8 cellular contexts compared by ENCODE assay signal in genomic region chr10:114045071-114045737, GRCh38. TPM values are rescaled to one million over a fixed set of nuclear protein-coding genes. Genes with fewer than 3 reads are reported as not detected.
A peak's percentile ranks its signal among the peaks of the same experiment; 100 is the strongest.
DNase-seq lines count a peak whose midpoint lies in the region; ATAC-seq and TF ChIP-seq lines count a peak whose summit lies in the region.

No MANE protein-coding gene starts in this region.

- no peaks in the 10 kb centered on the region for H3K9me3 ChIP-seq in MG63
- H3K9me3 ChIP-seq in lower lobe of right lung: no peaks in the 10 kb centered on the region
- H3K9me3 ChIP-seq in thyroid gland: no peaks in the 10 kb centered on the region

- peak; percentile 10 to 24 for ATAC-seq in lower lobe of right lung
- no peak for ATAC-seq in GM21825 (IDR thresholded peaks at IDR 0.05; ENCODE audit: unreplicated experiment)

- DNase-seq in DMS53 (lab: John Stamatoyannopoulos, UW) (peak; percentile 84), MG63 (peak; percentile 20), brain microvascular endothelial cell (no peak), lower lobe of right lung (peak; percentile 70), thyroid gland (peak; percentile 40 to 42), A172 (ENCODE audit: low spot score) (no peak), HUDEP-2 (lab: John Stamatoyannopoulos, UW; ENCODE audit: unreplicated experiment in 76 of 76) (no peak)

- no peak overlapping the region for H3K4me3 ChIP-seq in MG63
- peak overlapping the region; percentile 10 for H3K4me3 ChIP-seq in brain microvascular endothelial cell (ENCODE audit: low read depth, low read length)
- peak overlapping the region; percentile 55 for H3K4me3 ChIP-seq in lower lobe of right lung
- peak overlapping the region in 1 of 3 donors; percentile 12 for H3K4me3 ChIP-seq in thyroid gland (replicated peaks in 1 of 3)

- peaks cover 7% of the 10 kb centered on the region for H3K4me1 ChIP-seq in lower lobe of right lung
- H3K4me1 ChIP-seq in thyroid gland: no peaks in the 10 kb centered on the region

- intact Hi-C loops in lower lobe of right lung (cut with DNase I): no loop called here
- intact Hi-C loops in thyroid gland (cut with DNase I): no loop called here

- TF ChIP-seq POLR2A in thyroid gland (IDR thresholded peaks at IDR 0.05): no peak

- H3K27ac ChIP-seq in brain microvascular endothelial cell: no peak overlapping the region
- H3K27ac ChIP-seq in lower lobe of right lung: peak overlapping the region; percentile 78
- no peak overlapping the region for H3K27ac ChIP-seq in thyroid gland

- in situ Hi-C loops in brain microvascular endothelial cell (cut with HindIII; ENCODE audit: low pct_ligation_motif_present, low sequenced_read_pairs): no loop called here

- WGBS in thyroid gland, 2 donors: 2 to 15% methylated on average over 16 to 24 of the region's 79 CpGs

- peaks cover 55% of the 10 kb centered on the region for H3K27me3 ChIP-seq in MG63
- peaks cover 20% of the 10 kb centered on the region for H3K27me3 ChIP-seq in brain microvascular endothelial cell (replicated peaks)
- peaks cover 23% of the 10 kb centered on the region for H3K27me3 ChIP-seq in lower lobe of right lung (ENCODE audit: low read depth)
- peaks cover 6% of the 10 kb centered on the region for H3K27me3 ChIP-seq in thyroid gland

- TF ChIP-seq CTCF in brain microvascular endothelial cell (IDR thresholded peaks at IDR 0.05; ENCODE audit: low read depth, low read length, missing control alignments): no peak
- TF ChIP-seq CTCF in lower lobe of right lung (IDR thresholded peaks at IDR 0.05): no peak
- TF ChIP-seq CTCF in thyroid gland (IDR thresholded peaks at IDR 0.05): no peak

- H3K36me3 ChIP-seq in MG63 (no peaks in the 10 kb centered on the region), brain microvascular endothelial cell (replicated peaks) (no peaks in the 10 kb centered on the region), lower lobe of right lung (no peaks in the 10 kb centered on the region), thyroid gland (no peaks in the 10 kb centered on the region)

RNA-seq across cellular contexts. Expression of gene ADRB1, which starts 1.5 kb away (rescaled TPM):
- not detected in 2 replicates for total RNA-seq in MG63 (2014; rRNA removed; shearing (Covaris generic); ENCODE audit: low replicate concordance)
- 35.6 TPM for total RNA-seq in lower lobe of right lung
- total RNA-seq in thyroid gland: 1 to 10 TPM in 2 of 4 donors, under 1 TPM in 2; 0.27 to 1.7 (median 0.95) TPM
- 1.1 and 1.5 TPM in 2 replicates for total RNA-seq in A172 (2014; rRNA removed; shearing (Covaris generic))

Comparison
In these comparisons a context has a peak if more than half of its experiments do, and no peak if none do; other contexts are left out.
1. DNase-seq: peak in DMS53 (single experiment), MG63 (single experiment), lower lobe of right lung (single experiment) and thyroid gland (2 of 2); none in brain microvascular endothelial cell (single experiment), A172 (single experiment) and HUDEP-2 (0 of 76).
2. RNA of gene ADRB1, which starts 1.5 kb away (total RNA-seq): 35.6 TPM in lower lobe of right lung (single experiment); 1.1 to 1.5 TPM in A172, 0.27 to 1.7 TPM in thyroid gland and not detected in MG63; every median in the first group is over 10 times any median in the second.